In genomic region chr17:57489321-57489720, GRCh38 we compare ENCODE assay signal across 25 cellular contexts.
DNase-seq lines count a peak whose midpoint lies in the region; FAIRE-seq and TF ChIP-seq lines count a peak whose summit lies in the region.
"Had no signal": no experiment of that assay in that cellular context is flagged by ENCODE, and none has a peak within 500 bp of the region (broad histone marks: within the 10 kb centered on the region; RNA-seq: fewer than 3 reads in every experiment).

No MANE protein-coding gene starts in this region.

- no peak overlapping the region for H3K27ac Mint-ChIP-seq in HFFc6
- H3K27ac Mint-ChIP-seq: activated CD4-positive, alpha-beta T cell treated with anti-CD3 and anti-CD28 coated beads for 36 hours; CD4-positive, CD25-positive, alpha-beta regulatory T cell had no signal

- peaks cover 2% of the 10 kb centered on the region for H3K27me3 Mint-ChIP-seq in HFFc6 (ENCODE audit: insufficient read depth)
- H3K27me3 Mint-ChIP-seq: activated CD4-positive, alpha-beta T cell treated with anti-CD3 and anti-CD28 coated beads for 36 hours; CD4-positive, CD25-positive, alpha-beta regulatory T cell had no signal

- no peak overlapping the region for H2BK5ac ChIP-seq in trophoblast cell (ENCODE audit: low read depth, low read length, poor library complexity)

- H3K9ac ChIP-seq in BLaER1 treated with 17β-estradiol and CSF1 and Interleukin-3, amounts not matched to agents 10 nM and 100 nM = no peak overlapping the region
- H3K9ac ChIP-seq in trophoblast cell (ENCODE audit: low read length) = no peak overlapping the region

- TF ChIP-seq CTCF in HFFc6 (IDR thresholded peaks at IDR 0.05) = no peak
- no peak for TF ChIP-seq CTCF in RWPE1 (conservative IDR thresholded peaks at IDR 0.05; ENCODE audit: low read depth)

- CTCF ChIA-PET in RWPE1 (lab: Yijun Ruan, JAX) = no interaction called here

- H3K36me3 ChIP-seq in BLaER1 treated with 17β-estradiol and CSF1 and Interleukin-3, amounts not matched to agents 10 nM and 100 nM = peaks cover 0 to 75% (median 15%) of the 10 kb centered on the region in 11 experiments; a peak in 12 of 22 replicates
- H3K36me3 ChIP-seq in trophoblast cell (ENCODE audit: control insufficient read depth in 1 of 2, insufficient read depth in 2 of 2, low read length in 2 of 2) = peaks cover 0 to 5% of the 10 kb centered on the region in 2 experiments
- no peaks in the 10 kb centered on the region for H3K36me3 ChIP-seq in H7 (replicated peaks; ENCODE audit: control insufficient read depth, insufficient read depth, low read length)
- H3K36me3 ChIP-seq: suprapubic skin, uterus had no signal

- no peak overlapping the region for H2AK5ac ChIP-seq in trophoblast cell (ENCODE audit: low read length)

- H3K9me3 ChIP-seq in BLaER1 treated with 17β-estradiol and CSF1 and Interleukin-3, amounts not matched to agents 10 nM and 100 nM (replicated peaks in 1 of 11) = no peaks in the 10 kb centered on the region
- H3K9me3 ChIP-seq in trophoblast cell (ENCODE audit: insufficient read depth, low read depth, low read length) = no peaks in the 10 kb centered on the region
- H3K9me3 ChIP-seq: suprapubic skin, uterus had no signal

- H2BK120ac ChIP-seq in trophoblast cell (ENCODE audit: insufficient read depth, low read length, poor library complexity) = no peak overlapping the region

- no peak overlapping the region for H3K4ac ChIP-seq in trophoblast cell (ENCODE audit: low read depth, low read length)

- H3K4me1 ChIP-seq in BLaER1 treated with 17β-estradiol and CSF1 and Interleukin-3, amounts not matched to agents 10 nM and 100 nM = peaks cover 46 to 98% (median 85%) of the 10 kb centered on the region in 10 experiments
- H3K4me1 ChIP-seq in trophoblast cell (ENCODE audit: control insufficient read depth in 1 of 2, insufficient read depth in 2 of 2, low read length in 2 of 2) = peaks cover 7 to 8% of the 10 kb centered on the region in 2 experiments
- H3K4me1 ChIP-seq: uterus had no signal

- H4K20me1 ChIP-seq in BLaER1 treated with 17β-estradiol and CSF1 and Interleukin-3, amounts not matched to agents 10 nM and 100 nM = peaks cover 0 to 71% (median 0%) of the 10 kb centered on the region in 11 experiments; a peak in 5 of 22 replicates

- peak overlapping the region in 6 of 11 experiments; percentile 4 to 39 (median 23); a peak in 9 of 22 replicates for H3K4me2 ChIP-seq in BLaER1 treated with 17β-estradiol and CSF1 and Interleukin-3, amounts not matched to agents 10 nM and 100 nM
- H3K4me2 ChIP-seq in trophoblast cell (ENCODE audit: low read length) = no peak overlapping the region
- H3K4me2 ChIP-seq: smooth muscle cell had no signal

- POLR2A ChIA-PET in RWPE1 (lab: Yijun Ruan, JAX; ENCODE audit: low non-redundant PET) = no interaction called here

- H4K12ac ChIP-seq in trophoblast cell (ENCODE audit: low read depth, low read length) = no peak overlapping the region

- H4K91ac ChIP-seq in trophoblast cell (ENCODE audit: low read depth, low read length) = no peak overlapping the region

- no peak overlapping the region for H2BK12ac ChIP-seq in trophoblast cell (ENCODE audit: low read length)

- H3K14ac ChIP-seq in trophoblast cell (ENCODE audit: low read length) = no peak overlapping the region

- peak overlapping the region; percentile 56 for H3K18ac ChIP-seq in trophoblast cell (ENCODE audit: low read length)

- no peak overlapping the region for H2AFZ ChIP-seq in trophoblast cell (ENCODE audit: insufficient read depth, low read length, poor library complexity)

- peaks cover 5% of the 10 kb centered on the region for H3K79me1 ChIP-seq in trophoblast cell (ENCODE audit: low read length)

- H3K27ac ChIP-seq in BLaER1 treated with 17β-estradiol and CSF1 and Interleukin-3, amounts not matched to agents 10 nM and 100 nM = peak overlapping the region in 2 of 11 experiments; percentile 3 to 7; a peak in 1 of 22 replicates
- peak overlapping the region; percentile 12 for H3K27ac ChIP-seq in angular gyrus (ENCODE audit: low read depth, low read length)
- no peak overlapping the region for H3K27ac ChIP-seq in trophoblast cell (ENCODE audit: low read depth, low read length)
- no peak overlapping the region for H3K27ac ChIP-seq in RWPE1
- H3K27ac ChIP-seq: suprapubic skin, uterus had no signal

- peaks cover 31% of the 10 kb centered on the region for H3K4me1 Mint-ChIP-seq in HFFc6 (ENCODE audit: low read depth)

- H3K36me3 Mint-ChIP-seq in HFFc6 (ENCODE audit: low read depth) = peaks cover 6% of the 10 kb centered on the region; the same call in 1 of the 2 replicates

- H3K9me3 Mint-ChIP-seq in HFFc6 = no peaks in the 10 kb centered on the region
- H3K9me3 Mint-ChIP-seq: CD4-positive, CD25-positive, alpha-beta regulatory T cell had no signal

- no peak overlapping the region for H4K8ac ChIP-seq in trophoblast cell (ENCODE audit: low read depth, low read length)

- H3K4me3 Mint-ChIP-seq in HFFc6 = no peak overlapping the region
- H3K4me3 Mint-ChIP-seq: activated CD4-positive, alpha-beta T cell treated with anti-CD3 and anti-CD28 coated beads for 36 hours had no signal

- no peak overlapping the region for H3K23ac ChIP-seq in trophoblast cell (ENCODE audit: low read length)

- no peaks in the 10 kb centered on the region for H3K79me2 ChIP-seq in trophoblast cell (ENCODE audit: control insufficient read depth, insufficient read depth, low read length, poor library complexity)

- no peak overlapping the region for H3K4me3 ChIP-seq in BLaER1 treated with 17β-estradiol and CSF1 and Interleukin-3, amounts not matched to agents 10 nM and 100 nM
- H3K4me3 ChIP-seq in trophoblast cell (ENCODE audit: low read depth, low read length) = no peak overlapping the region
- no peak overlapping the region for H3K4me3 ChIP-seq in H7 (ENCODE audit: insufficient read depth, low read depth, low read length)
- H3K4me3 ChIP-seq: smooth muscle cell, suprapubic skin, uterus had no signal

- peak; percentile 22 for DNase-seq in HFFc6
- DNase-seq in trophoblast cell = no peak
- DNase-seq in H7 = no peak
- no peak for DNase-seq in RWPE1 (ENCODE audit: low spot score)
- DNase-seq in frontal cortex (ENCODE audit: low spot score in 2 of 2) = no peak
- DNase-seq: activated CD4-positive, alpha-beta T cell treated with anti-CD3 and anti-CD28 coated beads for 36 hours; activated CD8-positive, alpha-beta memory T cell treated with anti-CD3 and anti-CD28 coated beads for 24 hours; activated naive CD4-positive, alpha-beta T cell; activated T-cell treated with anti-CD3 and anti-CD28 coated beads, Interleukin-2, amount 50 U/mL, for 1 hour; CD4-positive, CD25-positive, alpha-beta regulatory T cell; central memory CD4-positive, alpha-beta T cell; IMR-90; mammary epithelial cell; NCI-H1417 treated with DMSO at 0.1 percent for 48 hours; NCI-H2107; NCI-H524; occipital lobe; stimulated activated CD4-positive, alpha-beta T cell treated with anti-CD3 and anti-CD28 coated beads, Interleukin-2, amount 100 ng/mL, for 24 hours; T-helper 2 cell; uterus had no signal

- no peaks in the 10 kb centered on the region for H3K27me3 ChIP-seq in BLaER1 treated with 17β-estradiol and CSF1 and Interleukin-3, amounts not matched to agents 10 nM and 100 nM
- H3K27me3 ChIP-seq in trophoblast cell (ENCODE audit: insufficient read depth, low read length) (no peaks in the 10 kb centered on the region), H7 (ENCODE audit: control insufficient read depth, insufficient read depth, low read length) (no peaks in the 10 kb centered on the region)
- H3K27me3 ChIP-seq: suprapubic skin, uterus had no signal

- FAIRE-seq in frontal cortex (lab: Jason Lieb, UNC) = no peak
- FAIRE-seq: RCC 7860 had no signal

- no CpG with 5 or more reads among the region's 4 CpGs for WGBS in trophoblast cell (ENCODE audit: extremely low coverage, insufficient coverage, insufficient read length)
